ENCODE assay signal across 8 cellular contexts in the genomic region with DNA sequence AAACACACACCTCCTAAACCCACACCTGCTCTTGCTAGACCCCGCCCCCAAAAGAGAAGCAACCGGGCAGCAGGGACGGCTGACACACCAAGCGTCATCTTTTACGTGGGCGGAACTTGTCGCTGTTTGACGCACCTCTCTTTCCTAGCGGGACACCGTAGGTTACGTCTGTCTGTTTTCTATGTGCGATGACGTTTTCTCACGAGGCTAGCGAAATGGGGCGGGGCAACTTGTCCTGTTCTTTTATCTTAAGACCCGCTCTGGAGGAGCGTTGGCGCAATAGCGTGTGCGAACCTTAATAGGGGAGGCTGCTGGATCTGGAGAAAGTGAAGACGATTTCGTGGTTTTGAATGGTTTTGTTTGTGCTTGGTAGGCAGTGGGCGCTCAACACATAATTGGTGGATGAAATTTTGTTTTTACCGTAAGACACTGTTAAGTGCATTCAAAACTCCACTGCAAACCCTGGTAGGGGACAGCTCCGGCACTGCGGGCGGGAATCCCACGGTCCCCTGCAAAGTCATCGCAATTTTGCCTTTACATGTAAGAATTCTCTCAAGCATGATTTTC. TPM values are rescaled to one million over a fixed set of nuclear protein-coding genes. Genes with fewer than 3 reads are reported as not detected.
DNase-seq lines count a peak whose midpoint lies in the region; ATAC-seq, FAIRE-seq and TF ChIP-seq lines count a peak whose summit lies in the region.

No MANE protein-coding gene starts in this region.

- peak overlapping the region; percentile 100 for H3K27ac Mint-ChIP-seq in WTC11

- peak overlapping the region; percentile 95 for H2AFZ ChIP-seq in ACC112 (ENCODE audit: low read length, unreplicated experiment)

- CTCF ChIA-PET in WTC11 (lab: Charles Lee) = interaction anchor here (1.0 kb wide), 1 partner anchor 33 kb away, joined by 3 read pairs; no protein-coding TSS in a partner anchor

- H3K4me1 ChIP-seq in ACC112 (ENCODE audit: control insufficient read depth, insufficient read depth, low read length, unreplicated experiment) (peaks cover 13% of the 10 kb centered on the region), small intestine (ENCODE audit: control insufficient read depth in 2 of 2, insufficient read depth in 1 of 2, low read depth in 1 of 2, low read length in 1 of 2) (no peaks in the 10 kb centered on the region)

- H3K4me3 ChIP-seq in ACC112 (ENCODE audit: low read depth, low read length) (peak overlapping the region; percentile 89), cardiac fibroblast (replicated peaks in 1 of 2; ENCODE audit: low read depth in 2 of 2, low read length in 2 of 2) (peak overlapping the region; percentile 69 to 70), small intestine (ENCODE audit: low read depth in 1 of 2, low read length in 2 of 2) (peak overlapping the region; percentile 68 to 82)

- H3K36me3 ChIP-seq in ACC112 (ENCODE audit: insufficient read depth, low read length) = no peaks in the 10 kb centered on the region
- no peaks in the 10 kb centered on the region for H3K36me3 ChIP-seq in small intestine (ENCODE audit: control insufficient read depth in 2 of 2, insufficient read depth in 2 of 2, low read length in 2 of 2)

- WGBS in small intestine, 3 donors = 0 to 1% (median 0%) methylated on average over 30 of the region's 30 CpGs

- peaks cover 13% of the 10 kb centered on the region for H3K36me3 Mint-ChIP-seq in WTC11

- DNase-seq in NCI-H2171 treated with DMSO at 0.1 percent for 48 hours (lab: John Stamatoyannopoulos, UW) (peak; percentile 94), WTC11 (ENCODE audit: low spot score) (peak; percentile 92), cardiac fibroblast (ENCODE audit: low read depth in 2 of 2) (peak; percentile 99 to 100), iPS-NIHi7 (ENCODE audit: extremely low spot score) (peak; percentile 94), small intestine (peak; percentile 100)

- H3K4me1 Mint-ChIP-seq in WTC11 = peaks cover 27% of the 10 kb centered on the region

- peaks cover 20% of the 10 kb centered on the region for H3K27me3 Mint-ChIP-seq in WTC11 (ENCODE audit: low read depth)

- peaks cover 14% of the 10 kb centered on the region for H3K9me3 Mint-ChIP-seq in WTC11

- peak overlapping the region; percentile 95 for H3K4me3 Mint-ChIP-seq in WTC11

- H3K27ac ChIP-seq in ACC112 (ENCODE audit: low read depth, low read length) (peak overlapping the region; percentile 88), small intestine (ENCODE audit: low read depth in 1 of 2, low read length in 1 of 2) (peak overlapping the region; percentile 76 to 97)

- H3K9me3 ChIP-seq in small intestine (ENCODE audit: control insufficient read depth, low read depth) = no peaks in the 10 kb centered on the region

- H3K79me2 ChIP-seq in ACC112 (ENCODE audit: control insufficient read depth, insufficient read depth, low read length, unreplicated experiment) = peaks cover 7% of the 10 kb centered on the region

- ATAC-seq in GM18870 (IDR thresholded peaks at IDR 0.05; ENCODE audit: unreplicated experiment) (peak; percentile 88), HG03108 (IDR thresholded peaks at IDR 0.05; ENCODE audit: unreplicated experiment) (peak; percentile 82), WTC11 (peak; percentile 88)

- POLR2A ChIA-PET in WTC11 (lab: Charles Lee) = interaction anchor here (0.6 kb wide), 2 partner anchors 48 to 264 kb away, joined by 3 to 4 read pairs; no protein-coding TSS in a partner anchor

- peak; percentile 85 for FAIRE-seq in small intestine (lab: Jason Lieb, UNC)

- peaks cover 28% of the 10 kb centered on the region for H3K27me3 ChIP-seq in ACC112 (ENCODE audit: insufficient read depth, low read length)
- no peaks in the 10 kb centered on the region for H3K27me3 ChIP-seq in small intestine (ENCODE audit: control insufficient read depth in 2 of 2, insufficient read depth in 2 of 2, low read length in 2 of 2)

- no peak for TF ChIP-seq CTCF in WTC11 (IDR thresholded peaks at IDR 0.05)
- TF ChIP-seq CTCF in cardiac fibroblast (IDR thresholded peaks at IDR 0.05; ENCODE audit: low read depth, low read length) = no peak

TF ChIP-seq in WTC11, 78 proteins besides CTCF, POLR2A, EP300 and RAD21 (continues in another document):
- TF ChIP-seq MYBL2 (CRISPR knock-in tag; IDR thresholded peaks at IDR 0.05) (0 out of 2 replicates have a peak, but pooled peaks have one; percentile 74), NFYB (CRISPR knock-in tag; conservative IDR thresholded peaks at IDR 0.05; ENCODE audit: low read depth) (no peak), ZBTB21 (CRISPR knock-in tag; IDR thresholded peaks at IDR 0.05; ENCODE audit: borderline replicate concordance) (peak; percentile 99), FOXP4 (CRISPR knock-in tag; IDR thresholded peaks at IDR 0.05) (no peak), TEAD4 (CRISPR knock-in tag; IDR thresholded peaks at IDR 0.05) (no peak), NFE2L1 (CRISPR knock-in tag; IDR thresholded peaks at IDR 0.05) (peak; percentile 59; the same call in 1 of the 2 replicates), CREM (CRISPR knock-in tag; IDR thresholded peaks at IDR 0.05) (peak; percentile 90; the same call in 1 of the 2 replicates), E2F4 (CRISPR knock-in tag; IDR thresholded peaks at IDR 0.05; ENCODE audit: borderline replicate concordance, low read depth) (no peak), USF2 (CRISPR knock-in tag; IDR thresholded peaks at IDR 0.05) (no peak)
- TF ChIP-seq, protein P1, sequence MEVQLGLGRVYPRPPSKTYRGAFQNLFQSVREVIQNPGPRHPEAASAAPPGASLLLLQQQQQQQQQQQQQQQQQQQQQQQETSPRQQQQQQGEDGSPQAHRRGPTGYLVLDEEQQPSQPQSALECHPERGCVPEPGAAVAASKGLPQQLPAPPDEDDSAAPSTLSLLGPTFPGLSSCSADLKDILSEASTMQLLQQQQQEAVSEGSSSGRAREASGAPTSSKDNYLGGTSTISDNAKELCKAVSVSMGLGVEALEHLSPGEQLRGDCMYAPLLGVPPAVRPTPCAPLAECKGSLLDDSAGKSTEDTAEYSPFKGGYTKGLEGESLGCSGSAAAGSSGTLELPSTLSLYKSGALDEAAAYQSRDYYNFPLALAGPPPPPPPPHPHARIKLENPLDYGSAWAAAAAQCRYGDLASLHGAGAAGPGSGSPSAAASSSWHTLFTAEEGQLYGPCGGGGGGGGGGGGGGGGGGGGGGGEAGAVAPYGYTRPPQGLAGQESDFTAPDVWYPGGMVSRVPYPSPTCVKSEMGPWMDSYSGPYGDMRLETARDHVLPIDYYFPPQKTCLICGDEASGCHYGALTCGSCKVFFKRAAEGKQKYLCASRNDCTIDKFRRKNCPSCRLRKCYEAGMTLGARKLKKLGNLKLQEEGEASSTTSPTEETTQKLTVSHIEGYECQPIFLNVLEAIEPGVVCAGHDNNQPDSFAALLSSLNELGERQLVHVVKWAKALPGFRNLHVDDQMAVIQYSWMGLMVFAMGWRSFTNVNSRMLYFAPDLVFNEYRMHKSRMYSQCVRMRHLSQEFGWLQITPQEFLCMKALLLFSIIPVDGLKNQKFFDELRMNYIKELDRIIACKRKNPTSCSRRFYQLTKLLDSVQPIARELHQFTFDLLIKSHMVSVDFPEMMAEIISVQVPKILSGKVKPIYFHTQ (CRISPR knock-in tag; IDR thresholded peaks at IDR 0.05) = no peak
- TF ChIP-seq, protein P2, sequence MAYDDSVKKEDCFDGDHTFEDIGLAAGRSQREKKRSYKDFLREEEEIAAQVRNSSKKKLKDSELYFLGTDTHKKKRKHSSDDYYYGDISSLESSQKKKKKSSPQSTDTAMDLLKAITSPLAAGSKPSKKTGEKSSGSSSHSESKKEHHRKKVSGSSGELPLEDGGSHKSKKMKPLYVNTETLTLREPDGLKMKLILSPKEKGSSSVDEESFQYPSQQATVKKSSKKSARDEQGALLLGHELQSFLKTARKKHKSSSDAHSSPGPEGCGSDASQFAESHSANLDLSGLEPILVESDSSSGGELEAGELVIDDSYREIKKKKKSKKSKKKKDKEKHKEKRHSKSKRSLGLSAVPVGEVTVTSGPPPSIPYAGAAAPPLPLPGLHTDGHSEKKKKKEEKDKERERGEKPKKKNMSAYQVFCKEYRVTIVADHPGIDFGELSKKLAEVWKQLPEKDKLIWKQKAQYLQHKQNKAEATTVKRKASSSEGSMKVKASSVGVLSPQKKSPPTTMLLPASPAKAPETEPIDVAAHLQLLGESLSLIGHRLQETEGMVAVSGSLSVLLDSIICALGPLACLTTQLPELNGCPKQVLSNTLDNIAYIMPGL (CRISPR knock-in tag; IDR thresholded peaks at IDR 0.05) = no peak

RNA-seq across cellular contexts. Expression of gene C9orf72, which starts 0.5 kb away (rescaled TPM):
- 21.5 to 23.1 TPM (median 21.5 TPM) in 3 replicates for total RNA-seq in WTC11 (2021)
- 1 to 10 TPM; 4.2 to 6.0 (median 4.6) TPM for polyA plus RNA-seq in small intestine

RNA-seq across cellular contexts. Expression of gene MOB3B, which starts 44.2 kb away (rescaled TPM):
- 18.9 to 25.1 TPM (median 20.9 TPM) in 3 replicates for total RNA-seq in WTC11 (2021)
- 10 to 100 TPM; 16.9 to 21.3 (median 18.1) TPM for polyA plus RNA-seq in small intestine

RNA-seq across cellular contexts. Expression of gene IFNK, which starts 49.7 kb away (rescaled TPM):
- not detected in 3 replicates for total RNA-seq in WTC11 (2021)
- polyA plus RNA-seq in small intestine = not detected

Comparison
In these comparisons a context has a peak if more than half of its experiments do, and no peak if none do; other contexts are left out.
1. Peak in every context shown above with its lines: DNase-seq, ATAC-seq, H3K4me3 ChIP-seq and H3K27ac ChIP-seq.